In the genomic region with DNA sequence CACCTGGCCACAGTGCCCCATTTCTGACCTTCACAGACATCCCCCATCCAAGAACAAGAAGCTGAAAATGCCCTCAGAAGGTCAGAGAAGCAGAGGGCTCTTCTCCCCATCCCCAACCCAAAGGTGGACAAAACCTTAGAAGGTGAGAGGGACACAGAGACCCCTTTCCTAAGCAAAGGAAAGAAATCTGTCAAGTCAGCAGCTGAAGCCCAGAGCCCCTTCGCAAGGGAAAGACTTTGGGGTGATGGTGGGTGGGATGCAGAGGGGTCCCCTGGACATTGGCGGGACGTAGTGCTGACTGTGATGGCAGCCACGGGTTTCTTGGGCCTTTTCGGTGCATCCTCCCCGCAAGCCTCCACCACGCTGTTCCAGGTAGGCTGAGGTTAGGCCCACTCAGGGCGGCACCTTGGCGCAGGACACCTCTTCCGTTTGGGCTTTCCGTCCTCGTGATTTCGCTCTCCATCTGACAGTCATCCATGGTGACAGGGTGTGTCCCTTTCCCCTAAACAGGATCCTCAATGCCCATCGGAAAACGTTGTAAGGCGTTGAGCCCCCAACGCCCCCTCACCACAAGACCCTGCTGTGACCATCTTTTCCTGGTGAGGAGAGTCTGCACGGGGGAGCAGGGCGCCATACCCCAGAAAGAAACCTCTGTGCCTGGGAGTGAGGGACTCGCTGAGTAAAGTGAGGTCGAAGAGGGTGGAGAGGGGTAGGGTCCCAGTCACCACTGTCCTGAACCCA, we compare ENCODE assay signal across 1 cellular context.
TF ChIP-seq lines count a peak whose summit lies in the region.

No MANE protein-coding gene starts in this region.

TF ChIP-seq in HepG2, 621 proteins besides CTCF, POLR2A, EP300 and RAD21 (continues in another document):
- peak; percentile 37; the same call in 1 of the 2 replicates for TF ChIP-seq EEA1 (CRISPR knock-in tag; IDR thresholded peaks at IDR 0.05; ENCODE audit: borderline replicate concordance)
- TF ChIP-seq NFAT5 (CRISPR knock-in tag; IDR thresholded peaks at IDR 0.05): peak; percentile 34; the same call in 1 of the 2 replicates
- TF ChIP-seq MED1 (CRISPR knock-in tag; IDR thresholded peaks at IDR 0.05): 0 out of 2 replicates have a peak, but pooled peaks have one; percentile 26
- TF ChIP-seq TBX2 (CRISPR knock-in tag; IDR thresholded peaks at IDR 0.05; ENCODE audit: borderline replicate concordance): 0 out of 2 replicates have a peak, but pooled peaks have one; percentile 20
- no peak for TF ChIP-seq SIN3B (IDR thresholded peaks at IDR 0.05; ENCODE audit: low read length)
- no peak for TF ChIP-seq ZNF326 (CRISPR knock-in tag; IDR thresholded peaks at IDR 0.05; ENCODE audit: borderline replicate concordance)
- 0 out of 2 replicates have a peak, but pooled peaks have one; percentile 60 for TF ChIP-seq ZFP41 (CRISPR knock-in tag; IDR thresholded peaks at IDR 0.05; ENCODE audit: borderline replicate concordance)
- TF ChIP-seq, protein P1, sequence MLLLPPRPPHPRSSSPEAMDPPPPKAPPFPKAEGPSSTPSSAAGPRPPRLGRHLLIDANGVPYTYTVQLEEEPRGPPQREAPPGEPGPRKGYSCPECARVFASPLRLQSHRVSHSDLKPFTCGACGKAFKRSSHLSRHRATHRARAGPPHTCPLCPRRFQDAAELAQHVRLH (CRISPR knock-in tag; IDR thresholded peaks at IDR 0.05; ENCODE audit: borderline replicate concordance, low read depth): no peak
- no peak for TF ChIP-seq MTERF4 (CRISPR knock-in tag; IDR thresholded peaks at IDR 0.05)
- TF ChIP-seq SP5 (CRISPR knock-in tag; IDR thresholded peaks at IDR 0.05; ENCODE audit: borderline replicate concordance, low read depth): no peak
- TF ChIP-seq RXRB (CRISPR knock-in tag; IDR thresholded peaks at IDR 0.05; ENCODE audit: borderline replicate concordance): no peak
- TF ChIP-seq ZNF432 (CRISPR knock-in tag; IDR thresholded peaks at IDR 0.05; ENCODE audit: borderline replicate concordance): no peak
- TF ChIP-seq ZNF746 (CRISPR knock-in tag; IDR thresholded peaks at IDR 0.05): peak; percentile 42; the same call in 1 of the 2 replicates
- TF ChIP-seq ZNF614 (CRISPR knock-in tag; IDR thresholded peaks at IDR 0.05; ENCODE audit: borderline replicate concordance): no peak
- no peak for TF ChIP-seq ZNF567 (CRISPR knock-in tag; IDR thresholded peaks at IDR 0.05; ENCODE audit: borderline replicate concordance)
- TF ChIP-seq ZNF646 (CRISPR knock-in tag; IDR thresholded peaks at IDR 0.05): no peak
- TF ChIP-seq YEATS4 (CRISPR knock-in tag; IDR thresholded peaks at IDR 0.05; ENCODE audit: borderline replicate concordance): 0 out of 2 replicates have a peak, but pooled peaks have one; percentile 23
- TF ChIP-seq HOXD1 (CRISPR knock-in tag; IDR thresholded peaks at IDR 0.05): peak; percentile 60; the same call in 1 of the 2 replicates
- no peak for TF ChIP-seq ZNF331 (CRISPR knock-in tag; IDR thresholded peaks at IDR 0.05)
- no peak for TF ChIP-seq ERF (CRISPR knock-in tag; IDR thresholded peaks at IDR 0.05)
- TF ChIP-seq FIP1L1 (IDR thresholded peaks at IDR 0.05; ENCODE audit: borderline replicate concordance, insufficient read depth, low read depth, low read length): no peak
- no peak for TF ChIP-seq ZMYM3 (CRISPR knock-in tag; IDR thresholded peaks at IDR 0.05)
- no peak for TF ChIP-seq ZNF20 (CRISPR knock-in tag; IDR thresholded peaks at IDR 0.05)
- TF ChIP-seq FOXO1 (CRISPR knock-in tag; IDR thresholded peaks at IDR 0.05): no peak
- no peak for TF ChIP-seq SP1 (IDR thresholded peaks at IDR 0.05)
- TF ChIP-seq SP1 (CRISPR knock-in tag; IDR thresholded peaks at IDR 0.05): no peak
- no peak for TF ChIP-seq SATB2 (CRISPR knock-in tag; IDR thresholded peaks at IDR 0.05)
- TF ChIP-seq, protein P2, sequence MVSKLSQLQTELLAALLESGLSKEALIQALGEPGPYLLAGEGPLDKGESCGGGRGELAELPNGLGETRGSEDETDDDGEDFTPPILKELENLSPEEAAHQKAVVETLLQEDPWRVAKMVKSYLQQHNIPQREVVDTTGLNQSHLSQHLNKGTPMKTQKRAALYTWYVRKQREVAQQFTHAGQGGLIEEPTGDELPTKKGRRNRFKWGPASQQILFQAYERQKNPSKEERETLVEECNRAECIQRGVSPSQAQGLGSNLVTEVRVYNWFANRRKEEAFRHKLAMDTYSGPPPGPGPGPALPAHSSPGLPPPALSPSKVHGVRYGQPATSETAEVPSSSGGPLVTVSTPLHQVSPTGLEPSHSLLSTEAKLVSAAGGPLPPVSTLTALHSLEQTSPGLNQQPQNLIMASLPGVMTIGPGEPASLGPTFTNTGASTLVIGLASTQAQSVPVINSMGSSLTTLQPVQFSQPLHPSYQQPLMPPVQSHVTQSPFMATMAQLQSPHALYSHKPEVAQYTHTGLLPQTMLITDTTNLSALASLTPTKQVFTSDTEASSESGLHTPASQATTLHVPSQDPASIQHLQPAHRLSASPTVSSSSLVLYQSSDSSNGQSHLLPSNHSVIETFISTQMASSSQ (IDR thresholded peaks at IDR 0.05; ENCODE audit: low read depth): no peak
- TF ChIP-seq, protein P2 (CRISPR knock-in tag; IDR thresholded peaks at IDR 0.05; ENCODE audit: borderline replicate concordance): no peak; the same call in 1 of the 2 replicates
- no peak for TF ChIP-seq CEBPG (CRISPR knock-in tag; IDR thresholded peaks at IDR 0.05)
- no peak for TF ChIP-seq MIXL1 (CRISPR knock-in tag; IDR thresholded peaks at IDR 0.05)
- TF ChIP-seq HNRNPUL1 (IDR thresholded peaks at IDR 0.05; ENCODE audit: low read depth, low read length): no peak
- no peak for TF ChIP-seq RARA (CRISPR knock-in tag; IDR thresholded peaks at IDR 0.05)
- TF ChIP-seq, protein P3, sequence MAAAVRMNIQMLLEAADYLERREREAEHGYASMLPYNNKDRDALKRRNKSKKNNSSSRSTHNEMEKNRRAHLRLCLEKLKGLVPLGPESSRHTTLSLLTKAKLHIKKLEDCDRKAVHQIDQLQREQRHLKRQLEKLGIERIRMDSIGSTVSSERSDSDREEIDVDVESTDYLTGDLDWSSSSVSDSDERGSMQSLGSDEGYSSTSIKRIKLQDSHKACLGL (CRISPR knock-in tag; IDR thresholded peaks at IDR 0.05): 0 out of 2 replicates have a peak, but pooled peaks have one; percentile 4
- 0 out of 2 replicates have a peak, but pooled peaks have one; percentile 12 for TF ChIP-seq KLF12 (CRISPR knock-in tag; IDR thresholded peaks at IDR 0.05; ENCODE audit: borderline replicate concordance)
- TF ChIP-seq ELF1 (CRISPR knock-in tag; IDR thresholded peaks at IDR 0.05): no peak
- TF ChIP-seq, protein P4, sequence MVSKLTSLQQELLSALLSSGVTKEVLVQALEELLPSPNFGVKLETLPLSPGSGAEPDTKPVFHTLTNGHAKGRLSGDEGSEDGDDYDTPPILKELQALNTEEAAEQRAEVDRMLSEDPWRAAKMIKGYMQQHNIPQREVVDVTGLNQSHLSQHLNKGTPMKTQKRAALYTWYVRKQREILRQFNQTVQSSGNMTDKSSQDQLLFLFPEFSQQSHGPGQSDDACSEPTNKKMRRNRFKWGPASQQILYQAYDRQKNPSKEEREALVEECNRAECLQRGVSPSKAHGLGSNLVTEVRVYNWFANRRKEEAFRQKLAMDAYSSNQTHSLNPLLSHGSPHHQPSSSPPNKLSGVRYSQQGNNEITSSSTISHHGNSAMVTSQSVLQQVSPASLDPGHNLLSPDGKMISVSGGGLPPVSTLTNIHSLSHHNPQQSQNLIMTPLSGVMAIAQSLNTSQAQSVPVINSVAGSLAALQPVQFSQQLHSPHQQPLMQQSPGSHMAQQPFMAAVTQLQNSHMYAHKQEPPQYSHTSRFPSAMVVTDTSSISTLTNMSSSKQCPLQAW (CRISPR knock-in tag; IDR thresholded peaks at IDR 0.05): no peak
- TF ChIP-seq GTF2F1 (IDR thresholded peaks at IDR 0.05; ENCODE audit: low read length): no peak
